In the genomic region with DNA sequence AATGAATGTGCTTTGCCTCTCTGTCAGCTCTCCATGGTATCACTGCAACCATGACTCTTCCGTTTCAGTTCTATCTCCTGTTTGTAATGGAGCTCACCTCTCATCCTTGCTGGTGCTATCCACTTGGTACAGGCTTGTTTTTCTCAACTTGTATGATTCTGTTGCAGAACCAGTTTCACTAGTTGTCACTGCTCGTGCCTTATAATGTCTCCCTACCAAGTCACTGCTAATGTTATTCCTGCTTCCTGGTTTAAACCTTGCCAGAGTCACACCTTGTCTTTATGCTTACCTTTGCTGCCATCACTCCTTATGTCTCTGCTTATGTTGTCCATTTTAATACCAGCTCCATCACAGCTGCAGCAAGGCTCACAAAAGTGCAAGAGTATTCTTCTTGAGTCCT, we compare ENCODE assay signal across 20 cellular contexts.
"Had no signal": no experiment of that assay in that cellular context is flagged by ENCODE, and none has a peak within 500 bp of the region (broad histone marks: within the 10 kb centered on the region; RNA-seq: fewer than 3 reads in every experiment).

No MANE protein-coding gene starts in this region.

- DNase-seq: activated B cell treated with CpG ODN at 0.5 μM for 24 hours; activated gamma-delta T cell; activated naive CD4-positive, alpha-beta T cell treated with anti-CD3 and anti-CD28 coated beads, Interleukin-2, amount 10 ng/mL, durations not matched to agents 7 days and 5 days; activated naive CD8-positive, alpha-beta T cell treated with anti-CD3 and anti-CD28 coated beads, Interleukin-2, amount 10 ng/mL, durations not matched to agents 7 days and 5 days; activated T-cell treated with anti-CD3 and anti-CD28 coated beads for 4 hours; dorsolateral prefrontal cortex; effector memory CD4-positive, alpha-beta T cell; erythroblast; head of caudate nucleus; lower lobe of right lung; mesenchymal stem cell; natural killer cell; right cardiac atrium; spleen; stimulated activated naive CD4-positive, alpha-beta T cell; T-helper 1 cell; tibial artery had no signal

- H3K4me3 ChIP-seq: ascending aorta, coronary artery, dorsolateral prefrontal cortex, lower lobe of right lung, spleen, suprapubic skin, tibial artery had no signal
